In genomic region chr15:80972276-80972675, GRCh38 we compare ENCODE assay signal across 30 cellular contexts.
"Had no signal": no experiment of that assay in that cellular context is flagged by ENCODE, and none has a peak within 500 bp of the region (broad histone marks: within the 10 kb centered on the region; RNA-seq: fewer than 3 reads in every experiment).

No MANE protein-coding gene starts in this region.

- H3K36me3 ChIP-seq: neural progenitor cell, prostate gland had no signal

- H3K9me3 Mint-ChIP-seq: effector memory CD8-positive, alpha-beta T cell; immature natural killer cell; memory B cell; naive thymus-derived CD4-positive, alpha-beta T cell; nephron; neural progenitor cell; stimulated activated naive B cell treated with anti-CD40 and anti-IgM and Interleukin-4, amounts not matched to agents 10 μg/mL and 1 μg/mL and 100 μg/mL, for 72 hours had no signal

- H3K4me1 ChIP-seq: lower lobe of right lung had no signal

- FAIRE-seq: endometrium had no signal

- H3K27ac Mint-ChIP-seq: nephron; neural progenitor cell; stimulated activated naive B cell treated with anti-CD40 and anti-IgM and Interleukin-4, amounts not matched to agents 10 μg/mL and 1 μg/mL and 100 μg/mL, for 72 hours had no signal

- H3K4me3 Mint-ChIP-seq: effector memory CD8-positive, alpha-beta T cell; immature natural killer cell; memory B cell; naive thymus-derived CD4-positive, alpha-beta T cell; nephron; neural progenitor cell; stimulated activated naive B cell treated with anti-CD40 and anti-IgM and Interleukin-4, amounts not matched to agents 10 μg/mL and 1 μg/mL and 100 μg/mL, for 72 hours had no signal

- H3K9ac ChIP-seq: neural progenitor cell had no signal

- H3K27ac ChIP-seq: esophagus squamous epithelium, heart right ventricle, lower lobe of right lung, neural progenitor cell, prostate gland, sigmoid colon, skin epidermis, spleen, stomach, thyroid gland had no signal

- H3K27me3 ChIP-seq: esophagus squamous epithelium, heart right ventricle, neural progenitor cell, sigmoid colon, spleen, stomach, thyroid gland had no signal

- H3K9me3 ChIP-seq: esophagus squamous epithelium, heart right ventricle, lower lobe of right lung, prostate gland, sigmoid colon, spleen, stomach, thyroid gland had no signal

- H3K4me3 ChIP-seq: esophagus squamous epithelium, heart right ventricle, lower lobe of right lung, neural progenitor cell, prostate gland, sigmoid colon, skin epidermis, spleen, stomach, thyroid gland had no signal

- H3K4me2 ChIP-seq: neural progenitor cell had no signal

- DNase-seq: cerebellar nuclear complex; cortex of kidney; effector memory CD8-positive, alpha-beta T cell; erythroblast; esophagus squamous epithelium; foreskin melanocyte; glutamatergic neuron; heart right ventricle; hippocampal formation; immature natural killer cell; islet precursor cell; kidney glomerular epithelial cell; left ventricle myocardium superior; lower lobe of right lung; midbrain; naive thymus-derived CD4-positive, alpha-beta T cell; right cardiac atrium; sigmoid colon; spleen; stimulated activated CD4-positive, alpha-beta T cell treated with anti-CD3 and anti-CD28 coated beads, Interleukin-4, amount 100 ng/mL, for 4 hours; stimulated activated naive B cell treated with anti-CD40 and anti-IgM and Interleukin-4, amounts not matched to agents 10 μg/mL and 1 μg/mL and 100 μg/mL, for 72 hours; stomach; thyroid gland; trophoblast cell had no signal

- H2AFZ ChIP-seq: neural progenitor cell had no signal

- H3K27me3 Mint-ChIP-seq: effector memory CD8-positive, alpha-beta T cell; memory B cell; naive thymus-derived CD4-positive, alpha-beta T cell; stimulated activated naive B cell treated with anti-CD40 and anti-IgM and Interleukin-4, amounts not matched to agents 10 μg/mL and 1 μg/mL and 100 μg/mL, for 72 hours had no signal

- ATAC-seq: effector memory CD8-positive, alpha-beta T cell; heart right ventricle; left ventricle myocardium superior; lower lobe of right lung; naive thymus-derived CD4-positive, alpha-beta T cell; right cardiac atrium; stimulated activated naive B cell treated with anti-CD40 and anti-IgM and Interleukin-4, amounts not matched to agents 10 μg/mL and 1 μg/mL and 100 μg/mL, for 72 hours had no signal
